ENCODE assay signal across 11 cellular contexts in the genomic region with DNA sequence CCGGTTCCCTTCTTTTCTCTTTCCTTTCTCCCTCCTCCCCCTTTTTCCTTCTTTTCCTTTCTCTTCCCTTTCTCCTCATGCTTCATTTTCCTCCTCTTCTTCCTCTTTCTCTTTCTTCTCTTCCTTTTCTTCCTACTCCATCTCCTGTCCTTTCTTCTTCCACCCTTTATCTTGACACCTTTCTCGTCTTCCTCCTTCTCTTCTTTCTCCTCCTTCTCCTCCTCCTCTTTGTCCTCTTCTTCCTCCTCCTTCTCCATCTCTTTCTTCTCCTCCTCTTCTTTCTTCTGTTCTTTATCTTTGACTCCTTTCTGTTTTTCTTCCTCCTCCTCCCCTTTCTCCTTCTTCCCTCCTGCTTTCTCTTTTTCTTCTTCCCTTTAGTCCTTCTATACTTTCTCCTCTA. TPM values are rescaled to one million over a fixed set of nuclear protein-coding genes. Genes with fewer than 3 reads are reported as not detected.
"Had no signal": no experiment of that assay in that cellular context is flagged by ENCODE, and none has a peak within 500 bp of the region (broad histone marks: within the 10 kb centered on the region; RNA-seq: fewer than 3 reads in every experiment).

No MANE protein-coding gene starts in this region.

- DNase-seq: H9, HCEC 1CT, HFFc6, IMR-90, KBM-7 had no signal

- H3K27ac ChIP-seq: KMS-11 had no signal

- H3K9me3 Mint-ChIP-seq: HFFc6 had no signal

- FAIRE-seq: H1, H54, HTR-8/SVneo had no signal

- H2AFZ ChIP-seq: GM23338 had no signal

- H3K4me3 Mint-ChIP-seq: GM23338, H9, HFFc6 had no signal

- H3K4me2 ChIP-seq: GM23338, KMS-11 had no signal

- H3K4me3 ChIP-seq: GM23338 had no signal

- H3K27ac Mint-ChIP-seq: GM23338, HFFc6 had no signal

- ATAC-seq: GM23338 had no signal

- H3K9ac ChIP-seq: KMS-11 had no signal

RNA-seq across cellular contexts. Expression of a gene that starts 53.2 kb away (rescaled TPM):
- total RNA-seq: HFFc6, HT-29, IMR-90 had no signal
- polyA plus RNA-seq: IMR-90 had no signal
